9 cellular contexts compared by ENCODE assay signal in genomic region chr18:23487738-23488625, GRCh38. TPM values are rescaled to one million over a fixed set of nuclear protein-coding genes. Genes with fewer than 3 reads are reported as not detected.
A peak's percentile ranks its signal among the peaks of the same experiment; 100 is the strongest.
DNase-seq lines count a peak whose midpoint lies in the region; ATAC-seq, FAIRE-seq and TF ChIP-seq lines count a peak whose summit lies in the region.
"Had no signal": no experiment of that assay in that cellular context is flagged by ENCODE, and none has a peak within 500 bp of the region (broad histone marks: within the 10 kb centered on the region; RNA-seq: fewer than 3 reads in every experiment).

No MANE protein-coding gene starts in this region.

- H3K4me1 Mint-ChIP-seq in activated CD4-positive, alpha-beta memory T cell treated with anti-CD3 and anti-CD28 coated beads for 36 hours (ENCODE audit: low read depth): peaks cover 12% of the 10 kb centered on the region
- peaks cover 18% of the 10 kb centered on the region for H3K4me1 Mint-ChIP-seq in stimulated activated effector memory CD8-positive, alpha-beta T cell treated with anti-CD3 and anti-CD28 coated beads, Interleukin-12 subunit alpha, Interleukin-12 subunit beta, amount 100 ng/mL, for 72 hours

- peak; percentile 12 to 23 for DNase-seq in AML-193 (lab: John Stamatoyannopoulos, UW)
- no peak for DNase-seq in GM19239 (ENCODE audit: insufficient read length, low spot score)
- DNase-seq in activated CD4-positive, alpha-beta memory T cell treated with anti-CD3 and anti-CD28 coated beads for 36 hours: peak; percentile 71
- DNase-seq in fibroblast of villous mesenchyme (ENCODE audit: low read depth): peak; percentile 28
- no peak for DNase-seq in stimulated activated effector memory CD8-positive, alpha-beta T cell treated with anti-CD3 and anti-CD28 coated beads, Interleukin-12 subunit alpha, Interleukin-12 subunit beta, amount 100 ng/mL, for 72 hours (ENCODE audit: low spot score in 2 of 2)
- no peak for DNase-seq in psoas muscle
- no peak for DNase-seq in NCI-H1092 treated with DMSO at 0.1 percent for 48 hours (lab: John Stamatoyannopoulos, UW)

- ATAC-seq in HG03432 (IDR thresholded peaks at IDR 0.05; ENCODE audit: unreplicated experiment): peak; percentile 86
- ATAC-seq in stimulated activated effector memory CD8-positive, alpha-beta T cell treated with anti-CD3 and anti-CD28 coated beads, Interleukin-12 subunit alpha, Interleukin-12 subunit beta, amount 100 ng/mL, for 72 hours: peak; percentile 85
- no peak for ATAC-seq in psoas muscle

- peak overlapping the region; percentile 58 for H3K4me3 Mint-ChIP-seq in activated CD4-positive, alpha-beta memory T cell treated with anti-CD3 and anti-CD28 coated beads for 36 hours
- peak overlapping the region; percentile 51 for H3K4me3 Mint-ChIP-seq in stimulated activated effector memory CD8-positive, alpha-beta T cell treated with anti-CD3 and anti-CD28 coated beads, Interleukin-12 subunit alpha, Interleukin-12 subunit beta, amount 100 ng/mL, for 72 hours

- H3K27ac Mint-ChIP-seq in activated CD4-positive, alpha-beta memory T cell treated with anti-CD3 and anti-CD28 coated beads for 36 hours: peak overlapping the region; percentile 76
- peak overlapping the region; percentile 43 for H3K27ac Mint-ChIP-seq in stimulated activated effector memory CD8-positive, alpha-beta T cell treated with anti-CD3 and anti-CD28 coated beads, Interleukin-12 subunit alpha, Interleukin-12 subunit beta, amount 100 ng/mL, for 72 hours

- H3K9me3 ChIP-seq in psoas muscle: peaks cover 9% of the 10 kb centered on the region

- H3K9me3 Mint-ChIP-seq in activated CD4-positive, alpha-beta memory T cell treated with anti-CD3 and anti-CD28 coated beads for 36 hours: no peaks in the 10 kb centered on the region
- no peaks in the 10 kb centered on the region for H3K9me3 Mint-ChIP-seq in stimulated activated effector memory CD8-positive, alpha-beta T cell treated with anti-CD3 and anti-CD28 coated beads, Interleukin-12 subunit alpha, Interleukin-12 subunit beta, amount 100 ng/mL, for 72 hours

- intact Hi-C loops in activated CD4-positive, alpha-beta memory T cell treated with anti-CD3 and anti-CD28 coated beads for 36 hours (cut with micrococcal nuclease): loop anchor here (1.0 kb wide), 1 partner anchor 14 kb away; no protein-coding TSS in a partner anchor
- intact Hi-C loops in psoas muscle (cut with DNase I): no loop called here

- H3K4me1 ChIP-seq in psoas muscle: no peaks in the 10 kb centered on the region

- no peaks in the 10 kb centered on the region for H3K27me3 ChIP-seq in psoas muscle (ENCODE audit: insufficient read depth in 3 of 3, low read length in 2 of 3)

- peaks cover 0 to 5% of the 10 kb centered on the region in 2 donors for H3K36me3 ChIP-seq in psoas muscle (ENCODE audit: insufficient read depth in 1 of 2, low read depth in 1 of 2)

- H3K27me3 Mint-ChIP-seq in activated CD4-positive, alpha-beta memory T cell treated with anti-CD3 and anti-CD28 coated beads for 36 hours: no peaks in the 10 kb centered on the region

- H3K4me3 ChIP-seq in fibroblast of villous mesenchyme (ENCODE audit: low read depth, low read length): peak overlapping the region; percentile 7
- H3K4me3 ChIP-seq in psoas muscle: no peak overlapping the region

- H3K27ac ChIP-seq in psoas muscle: no peak overlapping the region

- TF ChIP-seq CTCF in fibroblast of villous mesenchyme (IDR thresholded peaks at IDR 0.05; ENCODE audit: insufficient read depth, low read depth, low read length) (no peak), psoas muscle (IDR thresholded peaks at IDR 0.05) (no peak)

- FAIRE-seq in GM19239 (lab: Jason Lieb, UNC): peak; percentile 69
- FAIRE-seq: colon had no signal

- 67 to 72% (median 69%) methylated on average over 15 of the region's 15 CpGs for WGBS in psoas muscle, 3 donors

- POLR2A ChIA-PET in activated CD4-positive, alpha-beta memory T cell treated with anti-CD3 and anti-CD28 coated beads for 36 hours (lab: Charles Lee): interaction anchor here (1.3 kb wide), 1 partner anchor 35 kb away, joined by 4 read pairs; the partner anchor contains the start of gene RIOK3

- peaks cover 5% of the 10 kb centered on the region for H3K36me3 Mint-ChIP-seq in activated CD4-positive, alpha-beta memory T cell treated with anti-CD3 and anti-CD28 coated beads for 36 hours
- no peaks in the 10 kb centered on the region for H3K36me3 Mint-ChIP-seq in stimulated activated effector memory CD8-positive, alpha-beta T cell treated with anti-CD3 and anti-CD28 coated beads, Interleukin-12 subunit alpha, Interleukin-12 subunit beta, amount 100 ng/mL, for 72 hours

- CTCF ChIA-PET in activated CD4-positive, alpha-beta memory T cell treated with anti-CD3 and anti-CD28 coated beads for 36 hours (lab: Charles Lee): interaction anchor here (1.0 to 2.1 kb wide), 4 partner anchors 9 to 28 kb away, joined by 5 to 35 read pairs (median 11); partner anchors contain the start of gene RMC1

RNA-seq across cellular contexts. Expression of gene RMC1, which starts 15.3 kb away (rescaled TPM):
- total RNA-seq in activated CD4-positive, alpha-beta memory T cell treated with anti-CD3 and anti-CD28 coated beads for 36 hours: 10 to 100 TPM; 47.6 to 48.6 TPM
- total RNA-seq in fibroblast of villous mesenchyme (19.0 and 32.0 TPM in 2 replicates), psoas muscle (10 to 100 TPM; 13.8 to 20.1 (median 16.4) TPM)
- polyA plus RNA-seq in psoas muscle: 10 to 100 TPM; 19.3 to 33.9 (median 20.1) TPM

RNA-seq across cellular contexts. Expression of gene RIOK3, which starts 34.9 kb away (rescaled TPM):
- 10 to 100 TPM; 51.0 to 55.8 TPM for total RNA-seq in activated CD4-positive, alpha-beta memory T cell treated with anti-CD3 and anti-CD28 coated beads for 36 hours
- 63.5 and 71.2 TPM in 2 replicates for total RNA-seq in fibroblast of villous mesenchyme
- 100 to 1,000 TPM in 1 of 4 donors, 10 to 100 TPM in 3; 78.6 to 116 (median 89.1) TPM for total RNA-seq in psoas muscle
- 10 to 100 TPM; 59.6 to 89.9 (median 87.9) TPM for polyA plus RNA-seq in psoas muscle

Comparison
In these comparisons a context has a peak if more than half of its experiments do, and no peak if none do; other contexts are left out.
1. DNase-seq: peak in AML-193 (2 of 2), activated CD4-positive, alpha-beta memory T cell treated with anti-CD3 and anti-CD28 coated beads for 36 hours (single experiment) and fibroblast of villous mesenchyme (single experiment); none in GM19239 (single experiment), stimulated activated effector memory CD8-positive, alpha-beta T cell treated with anti-CD3 and anti-CD28 coated beads, Interleukin-12 subunit alpha, Interleukin-12 subunit beta, amount 100 ng/mL, for 72 hours (0 of 2), psoas muscle (0 of 2) and NCI-H1092 treated with DMSO at 0.1 percent for 48 hours (single experiment).
2. ATAC-seq: peak in HG03432 (single experiment) and stimulated activated effector memory CD8-positive, alpha-beta T cell treated with anti-CD3 and anti-CD28 coated beads, Interleukin-12 subunit alpha, Interleukin-12 subunit beta, amount 100 ng/mL, for 72 hours (single experiment); none in psoas muscle (0 of 4).